9 cellular contexts compared by ENCODE assay signal in the genomic region with DNA sequence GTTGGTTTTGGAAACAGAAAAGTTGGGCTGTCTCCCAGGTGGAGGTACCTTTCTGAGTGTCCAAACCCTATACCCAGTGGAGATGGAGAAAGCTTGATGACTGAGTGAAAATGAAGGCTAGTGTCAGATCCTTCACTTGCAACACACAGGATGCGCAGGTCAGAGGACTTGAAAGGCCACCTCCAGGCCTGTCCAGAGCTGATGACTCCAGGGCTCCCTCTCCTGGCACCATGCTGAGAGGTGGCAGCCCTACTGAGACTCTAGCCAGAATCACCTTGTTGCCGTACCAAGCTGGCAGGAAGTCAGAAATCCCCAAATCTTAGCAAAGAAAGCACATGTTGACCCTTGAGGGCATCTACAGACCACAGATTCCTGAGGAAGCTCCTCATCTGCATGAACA. TPM values are rescaled to one million over a fixed set of nuclear protein-coding genes. Genes with fewer than 3 reads are reported as not detected.
DNase-seq lines count a peak whose midpoint lies in the region; ATAC-seq, FAIRE-seq and TF ChIP-seq lines count a peak whose summit lies in the region.
"Had no signal": no experiment of that assay in that cellular context is flagged by ENCODE, and none has a peak within 500 bp of the region (broad histone marks: within the 10 kb centered on the region; RNA-seq: fewer than 3 reads in every experiment).

No MANE protein-coding gene starts in this region.

- peak; percentile 79 for TF ChIP-seq CTCF in Loucy (conservative IDR thresholded peaks at IDR 0.05; ENCODE audit: low read length)
- TF ChIP-seq CTCF in K562 (IDR thresholded peaks at IDR 0.05 in 2 of 3, conservative IDR thresholded peaks at IDR 0.05 in 1 of 3; ENCODE audit: insufficient read depth in 2 of 3, low read depth in 1 of 3, low read length in 3 of 3), result peak; percentile 81 to 85 (median 83)
- peak; percentile 53 for TF ChIP-seq CTCF in osteoblast (IDR thresholded peaks at IDR 0.05; ENCODE audit: extremely low read depth, low read depth, low read length)

- H2AFZ ChIP-seq in Loucy (ENCODE audit: low read length), result peak overlapping the region; percentile 27; the same call in 1 of the 2 replicates
- H2AFZ ChIP-seq in K562 (ENCODE audit: low read depth, low read length), result no peak overlapping the region
- H2AFZ ChIP-seq in osteoblast (ENCODE audit: low read length), result no peak overlapping the region

- intact Hi-C loops in K562 (cut with micrococcal nuclease), result loop anchor here (1.0 to 2.0 kb wide), 2 partner anchors 13 to 190 kb away; no protein-coding TSS in a partner anchor

- H3K9me2 ChIP-seq in Loucy (replicated peaks; ENCODE audit: low read depth, low read length), result no peaks in the 10 kb centered on the region

- ATAC-seq in K562 (peak; percentile 83), HG03520 (IDR thresholded peaks at IDR 0.05; ENCODE audit: unreplicated experiment) (no peak), HG02610 (IDR thresholded peaks at IDR 0.05; ENCODE audit: unreplicated experiment) (no peak)

- POLR2A ChIA-PET in K562 (lab: Yijun Ruan, JAX), result interaction anchor here (0.5 to 1.6 kb wide), 6 partner anchors 13 to 840 kb away, joined by 3 to 5 read pairs (median 3); no protein-coding TSS in a partner anchor

- peak; percentile 81 for FAIRE-seq in K562 (lab: Jason Lieb, UNC)
- FAIRE-seq: endometrium had no signal

- CTCF ChIA-PET in K562 (lab: Yijun Ruan, JAX; ENCODE audit: low intra/inter-chr PET ratio), result interaction anchor here (0.6 to 2.6 kb wide), 4 partner anchors 17 to 124 kb away, joined by 3 to 13 read pairs (median 3); no protein-coding TSS in a partner anchor

- no peaks in the 10 kb centered on the region for H3K9me3 ChIP-seq in Loucy (ENCODE audit: insufficient read depth, low read depth, low read length)
- H3K9me3 ChIP-seq in K562 (replicated peaks; ENCODE audit: control insufficient read depth, insufficient read depth, low read depth, low read length), result no peaks in the 10 kb centered on the region
- no peaks in the 10 kb centered on the region for H3K9me3 ChIP-seq in osteoblast (ENCODE audit: low read depth, low read length)

- H3K36me3 ChIP-seq in Loucy (ENCODE audit: insufficient read depth, low read length) (no peaks in the 10 kb centered on the region), K562 (ENCODE audit: control insufficient read depth, insufficient read depth, low read length) (no peaks in the 10 kb centered on the region), osteoblast (ENCODE audit: insufficient read depth, low read length) (no peaks in the 10 kb centered on the region)

- TF ChIP-seq RAD21 in K562 (CRISPR knock-in tag; conservative IDR thresholded peaks at IDR 0.05 in 1 of 2, IDR thresholded peaks at IDR 0.05 in 1 of 2), result peak; percentile 43 to 70; a peak in 3 of 4 replicates

- no peaks in the 10 kb centered on the region for H4K20me1 ChIP-seq in Loucy (ENCODE audit: insufficient read depth, low read length, poor library complexity, severe bottlenecking)
- no peaks in the 10 kb centered on the region for H4K20me1 ChIP-seq in K562 (replicated peaks; ENCODE audit: control insufficient read depth, insufficient read depth, low read length)
- no peaks in the 10 kb centered on the region for H4K20me1 ChIP-seq in osteoblast (ENCODE audit: insufficient read depth, low read length)

- in situ Hi-C loops in K562 (cut with MboI), result loop anchor here (5.0 kb wide), 1 partner anchor 128 kb away; no protein-coding TSS in a partner anchor

- no peaks in the 10 kb centered on the region for H3F3A ChIP-seq in Loucy (ENCODE audit: low read depth)

- DNase-seq in NCI-H510A treated with DMSO at 0.1 percent for 48 hours (lab: John Stamatoyannopoulos, UW), result peak; percentile 47
- DNase-seq in NCI-H510A (lab: John Stamatoyannopoulos, UW), result no peak
- peak; percentile 53 to 78 (median 64) for DNase-seq in K562 (ENCODE audit: extremely low read depth in 1 of 4, low spot score in 3 of 4)
- DNase-seq in osteoblast (ENCODE audit: insufficient read length, low spot score, missing footprints), result peak; percentile 95
- DNase-seq in SK-N-DZ (ENCODE audit: low spot score), result no peak

- H3K27me3 ChIP-seq in Loucy (ENCODE audit: insufficient read depth, low read length, poor library complexity, severe bottlenecking) (no peaks in the 10 kb centered on the region), K562 (ENCODE audit: control insufficient read depth in 2 of 2, insufficient read depth in 2 of 2, low read length in 2 of 2) (no peaks in the 10 kb centered on the region), osteoblast (ENCODE audit: insufficient read depth, low read length) (peaks cover 17% of the 10 kb centered on the region)

- TF ChIP-seq POLR2A in K562 (conservative IDR thresholded peaks at IDR 0.05), result no peak

- no peak; the same call in 1 of the 2 replicates for TF ChIP-seq EP300 in K562 (IDR thresholded peaks at IDR 0.05; ENCODE audit: low read length)

- H3K79me2 ChIP-seq in Loucy (ENCODE audit: insufficient read depth, low read length) (no peaks in the 10 kb centered on the region), K562 (ENCODE audit: control insufficient read depth, insufficient read depth, low read length) (no peaks in the 10 kb centered on the region), osteoblast (ENCODE audit: insufficient read depth, low read length) (no peaks in the 10 kb centered on the region)

- H3K4me3 ChIP-seq in Loucy (ENCODE audit: low read length, poor library complexity, severe bottlenecking), result no peak overlapping the region
- no peak overlapping the region for H3K4me3 ChIP-seq in K562
- no peak overlapping the region for H3K4me3 ChIP-seq in osteoblast (ENCODE audit: insufficient read depth, low read length)

- H3K9me1 ChIP-seq in K562 (ENCODE audit: control insufficient read depth, insufficient read depth, low read length), result no peaks in the 10 kb centered on the region

- no TSS peak for BruUV-seq in K562 (replicated peaks; lab: Mats Ljungman, UMichigan)

- H3K9ac ChIP-seq in Loucy (ENCODE audit: low read depth, low read length, poor library complexity, severe bottlenecking) (no peak overlapping the region), K562 (ENCODE audit: insufficient read depth in 1 of 2, low read depth in 2 of 2, low read length in 2 of 2) (no peak overlapping the region)

- H3K4me1 ChIP-seq in Loucy (ENCODE audit: insufficient read depth, low read length, poor library complexity, severe bottlenecking) (no peaks in the 10 kb centered on the region), K562 (replicated peaks in 1 of 2; ENCODE audit: control insufficient read depth in 2 of 2, insufficient read depth in 2 of 2, low read length in 2 of 2) (peaks cover 3 to 14% of the 10 kb centered on the region in 2 experiments; a peak in 3 of 5 replicates), osteoblast (ENCODE audit: insufficient read depth, low read length) (peaks cover 4% of the 10 kb centered on the region)

- WGBS in K562 (ENCODE audit: insufficient coverage, low coverage, missing lambda C conversion rate), result 37% methylated on average over 2 of the region's 2 CpGs

- H3K4me2 ChIP-seq in Loucy (ENCODE audit: low read depth, low read length, poor library complexity, severe bottlenecking), result no peak overlapping the region
- no peak overlapping the region for H3K4me2 ChIP-seq in K562 (ENCODE audit: insufficient read depth, low read length)
- no peak overlapping the region for H3K4me2 ChIP-seq in osteoblast (ENCODE audit: insufficient read depth, low read length)

- H3K27ac ChIP-seq in K562 (ENCODE audit: extremely low read depth, low read depth, low read length), result no peak overlapping the region
- no peak overlapping the region for H3K27ac ChIP-seq in osteoblast (ENCODE audit: low read depth, low read length)

RNA-seq across cellular contexts. Expression of a gene that starts 16.4 kb away (rescaled TPM):
- not detected in 2 replicates for total RNA-seq in K562 (2011; cell fraction: chromatin; rRNA removed; ENCODE audit: low replicate concordance)
- not detected in 2 replicates for total RNA-seq in K562 (2011; cell fraction: nucleolus; rRNA removed)
- not detected in 2 replicates for total RNA-seq in K562 (2011; cell fraction: nucleoplasm; rRNA removed)
- total RNA-seq in K562 (2014; rRNA removed) (not detected in 2 replicates), K562 (2014; rRNA removed; fragmentation: Illumina TruSeq; extraction: Trizol) (not detected in 2 replicates), K562 (2015; rRNA removed; fragmentation: Illumina TruSeq; extraction: Trizol) (not detected in 2 replicates), K562 (2021) (not detected in 2 replicates), osteoblast (not detected in 2 replicates)
- polyA plus RNA-seq in K562 (2011; rRNA removed) (not detected in 2 replicates), K562 (2014; fragmentation: Illumina TruSeq; extraction: Trizol) (not detected in 2 replicates), K562 (2014; fragmentation: Nextera tagmentation; extraction: Ambion mirVana) (not detected), K562 (2014; rRNA removed) (not detected in 2 replicates)
- not detected in 2 replicates for polyA plus RNA-seq in K562 (2011; cell fraction: cytosol; rRNA removed)
- not detected in 2 replicates for polyA plus RNA-seq in K562 (2011; cell fraction: nucleus; rRNA removed)
- not detected in 2 replicates for polyA plus RNA-seq in K562 (2012)
- polyA minus RNA-seq in K562 (2011; rRNA and poly(A)+ RNA removed), result not detected in 2 replicates
- polyA minus RNA-seq in K562 (2011; cell fraction: cytosol; rRNA and poly(A)+ RNA removed), result not detected in 2 replicates
- not detected in 2 replicates for polyA minus RNA-seq in K562 (2011; cell fraction: nucleus; rRNA and poly(A)+ RNA removed)
- not detected in 2 replicates for polyA plus RNA-seq in SK-N-DZ (2014; cell fraction: cytosol; rRNA removed)
- polyA plus RNA-seq in SK-N-DZ (2014; cell fraction: nucleus; rRNA removed), result not detected in 2 replicates

RNA-seq across cellular contexts. Expression of a gene that starts 45.4 kb away (rescaled TPM):
- 5.4 and 9.4 TPM in 2 replicates for total RNA-seq in K562 (2011; cell fraction: chromatin; rRNA removed; ENCODE audit: low replicate concordance)
- total RNA-seq in K562 (2011; cell fraction: nucleolus; rRNA removed), result 7.1 and 8.2 TPM in 2 replicates
- 7.4 and 7.9 TPM in 2 replicates for total RNA-seq in K562 (2011; cell fraction: nucleoplasm; rRNA removed)
- total RNA-seq in K562 (2014; rRNA removed), result 0.86 and 1.2 TPM in 2 replicates
- total RNA-seq in K562 (2014; rRNA removed; fragmentation: Illumina TruSeq; extraction: Trizol), result 0.55 and 0.64 TPM in 2 replicates
- 0.79 and 1.0 TPM in 2 replicates for total RNA-seq in K562 (2015; rRNA removed; fragmentation: Illumina TruSeq; extraction: Trizol)
- 2.5 and 3.8 TPM in 2 replicates for total RNA-seq in K562 (2021)
- polyA plus RNA-seq in K562 (2011; rRNA removed), result 4.3 and 10.7 TPM in 2 replicates
- 5.9 and 9.6 TPM in 2 replicates for polyA plus RNA-seq in K562 (2011; cell fraction: cytosol; rRNA removed)
- 16.2 and 16.5 TPM in 2 replicates for polyA plus RNA-seq in K562 (2011; cell fraction: nucleus; rRNA removed)
- 2.5 and 4.8 TPM in 2 replicates for polyA plus RNA-seq in K562 (2012)
- 1.6 and 2.4 TPM in 2 replicates for polyA plus RNA-seq in K562 (2014; fragmentation: Illumina TruSeq; extraction: Trizol)
- polyA plus RNA-seq in K562 (2014; fragmentation: Nextera tagmentation; extraction: Ambion mirVana), result under 1 TPM; 0.25 to 0.37 TPM
- 2.3 and 3.4 TPM in 2 replicates for polyA plus RNA-seq in K562 (2014; rRNA removed)
- 2.5 and 3.5 TPM in 2 replicates for polyA minus RNA-seq in K562 (2011; rRNA and poly(A)+ RNA removed)
- 1.7 and 6.7 TPM in 2 replicates for polyA minus RNA-seq in K562 (2011; cell fraction: cytosol; rRNA and poly(A)+ RNA removed)
- polyA minus RNA-seq in K562 (2011; cell fraction: nucleus; rRNA and poly(A)+ RNA removed), result 1.9 and 3.8 TPM in 2 replicates
- not detected in 2 replicates for total RNA-seq in osteoblast
- not detected in 2 replicates for polyA plus RNA-seq in SK-N-DZ (2014; cell fraction: cytosol; rRNA removed)
- not detected in 2 replicates for polyA plus RNA-seq in SK-N-DZ (2014; cell fraction: nucleus; rRNA removed)

Comparison
In these comparisons a context has a peak if more than half of its experiments do, and no peak if none do; other contexts are left out.
1. DNase-seq: peak in NCI-H510A treated with DMSO at 0.1 percent for 48 hours (single experiment), K562 (4 of 4) and osteoblast (single experiment); none in NCI-H510A (single experiment) and SK-N-DZ (single experiment).
2. Peak in every context shown above with its lines, with median percentiles within 50 percentile points of each other: CTCF ChIP-seq.